Comparison of ENCODE assay signal across 8 cellular contexts in genomic region chr3:58332575-58333179, GRCh38. TPM values are rescaled to one million over a fixed set of nuclear protein-coding genes. Genes with fewer than 3 reads are reported as not detected.
DNase-seq lines count a peak whose midpoint lies in the region; ATAC-seq and TF ChIP-seq lines count a peak whose summit lies in the region.

TSS of gene PXK (plus strand) at chr3:58332892. CDS start at chr3:58332989, 97 bp downstream.

- peak; percentile 13 to 90 (median 70) for DNase-seq in C1 segment of cervical spinal cord (lab: John Stamatoyannopoulos, UW)
- DNase-seq in RPMI7951 (ENCODE audit: low read depth) = peak; percentile 82
- peak; percentile 86 for DNase-seq in fibroblast of gingiva (ENCODE audit: low read depth)
- peak; percentile 80 for DNase-seq in naive B cell
- DNase-seq in stimulated activated effector memory CD8-positive, alpha-beta T cell treated with anti-CD3 and anti-CD28 coated beads, Interleukin-12 subunit alpha, Interleukin-12 subunit beta, amount 100 ng/mL, for 72 hours (ENCODE audit: low spot score in 2 of 2) = peak; percentile 77 to 89

- H3K27ac Mint-ChIP-seq in activated T-helper 17 cell treated with anti-CD3 and anti-CD28 coated beads, Interleukin-2, amount 50 U/mL, for 72 hours = peak within 1 kb of the TSS; percentile 96
- peak within 1 kb of the TSS; percentile 78 to 100 (median 96) for H3K27ac Mint-ChIP-seq in naive B cell
- H3K27ac Mint-ChIP-seq in stimulated activated effector memory CD8-positive, alpha-beta T cell treated with anti-CD3 and anti-CD28 coated beads, Interleukin-12 subunit alpha, Interleukin-12 subunit beta, amount 100 ng/mL, for 72 hours = peak within 1 kb of the TSS; percentile 95

- H3K27me3 Mint-ChIP-seq in activated T-helper 17 cell treated with anti-CD3 and anti-CD28 coated beads, Interleukin-2, amount 50 U/mL, for 72 hours = no peaks in the 10 kb centered on the region
- H3K27me3 Mint-ChIP-seq in naive B cell = no peaks in the 10 kb centered on the region

- peak within 1 kb of the TSS; percentile 99 for H3K4me3 Mint-ChIP-seq in activated T-helper 17 cell treated with anti-CD3 and anti-CD28 coated beads, Interleukin-2, amount 50 U/mL, for 72 hours
- H3K4me3 Mint-ChIP-seq in naive B cell = peak within 1 kb of the TSS; percentile 98 to 100 (median 100)
- peak within 1 kb of the TSS; percentile 91 for H3K4me3 Mint-ChIP-seq in stimulated activated effector memory CD8-positive, alpha-beta T cell treated with anti-CD3 and anti-CD28 coated beads, Interleukin-12 subunit alpha, Interleukin-12 subunit beta, amount 100 ng/mL, for 72 hours

- peaks cover 25% of the 10 kb centered on the region for H3K4me1 Mint-ChIP-seq in activated T-helper 17 cell treated with anti-CD3 and anti-CD28 coated beads, Interleukin-2, amount 50 U/mL, for 72 hours
- H3K4me1 Mint-ChIP-seq in naive B cell = peaks cover 34 to 55% (median 41%) of the 10 kb centered on the region in 3 donors
- peaks cover 42% of the 10 kb centered on the region for H3K4me1 Mint-ChIP-seq in stimulated activated effector memory CD8-positive, alpha-beta T cell treated with anti-CD3 and anti-CD28 coated beads, Interleukin-12 subunit alpha, Interleukin-12 subunit beta, amount 100 ng/mL, for 72 hours

- TF ChIP-seq POLR2A in GM19099 (IDR thresholded peaks at IDR 0.05; ENCODE audit: extremely low read depth, insufficient read length, low read depth) = peak; percentile 30

- H3K9me3 Mint-ChIP-seq in activated T-helper 17 cell treated with anti-CD3 and anti-CD28 coated beads, Interleukin-2, amount 50 U/mL, for 72 hours = no peaks in the 10 kb centered on the region
- peaks cover 0 to under 1% (median 0%) of the 10 kb centered on the region in 7 donors for H3K9me3 Mint-ChIP-seq in naive B cell
- H3K9me3 Mint-ChIP-seq in stimulated activated effector memory CD8-positive, alpha-beta T cell treated with anti-CD3 and anti-CD28 coated beads, Interleukin-12 subunit alpha, Interleukin-12 subunit beta, amount 100 ng/mL, for 72 hours = no peaks in the 10 kb centered on the region

- ATAC-seq in HG03342 (IDR thresholded peaks at IDR 0.05; ENCODE audit: unreplicated experiment) = peak; percentile 91
- peak; percentile 85 for ATAC-seq in activated T-helper 17 cell treated with anti-CD3 and anti-CD28 coated beads, Interleukin-2, amount 50 U/mL, for 72 hours (replicated peaks)
- ATAC-seq in naive B cell (ENCODE audit: low read depth in 2 of 2) = peak; percentile 82 to 86
- peak; percentile 95 for ATAC-seq in stimulated activated effector memory CD8-positive, alpha-beta T cell treated with anti-CD3 and anti-CD28 coated beads, Interleukin-12 subunit alpha, Interleukin-12 subunit beta, amount 100 ng/mL, for 72 hours

- peaks cover 18% of the 10 kb centered on the region for H3K36me3 Mint-ChIP-seq in activated T-helper 17 cell treated with anti-CD3 and anti-CD28 coated beads, Interleukin-2, amount 50 U/mL, for 72 hours (ENCODE audit: low read depth)
- peaks cover 0 to 6% of the 10 kb centered on the region in 2 donors for H3K36me3 Mint-ChIP-seq in naive B cell
- peaks cover 20% of the 10 kb centered on the region for H3K36me3 Mint-ChIP-seq in stimulated activated effector memory CD8-positive, alpha-beta T cell treated with anti-CD3 and anti-CD28 coated beads, Interleukin-12 subunit alpha, Interleukin-12 subunit beta, amount 100 ng/mL, for 72 hours

RNA-seq across cellular contexts. Expression of gene PXK, which starts in this region (rescaled TPM):
- 53.8 and 63.6 TPM in 2 replicates for total RNA-seq in RPMI7951 (2014; rRNA removed; shearing (Covaris generic))
- 10 to 100 TPM; 17.8 to 27.1 TPM for total RNA-seq in activated T-helper 17 cell treated with anti-CD3 and anti-CD28 coated beads, Interleukin-2, amount 50 U/mL, for 72 hours
- polyA plus RNA-seq in naive B cell (ENCODE audit: low read depth in 6 of 6) = 100 to 1,000 TPM in 5 of 6 donors, 10 to 100 TPM in 1; 88.9 to 156 (median 126) TPM

Comparison
In these comparisons a context has a peak if more than half of its experiments do, and no peak if none do; other contexts are left out.
1. Peak in every context shown above with its lines: DNase-seq and ATAC-seq.